In the genomic region with DNA sequence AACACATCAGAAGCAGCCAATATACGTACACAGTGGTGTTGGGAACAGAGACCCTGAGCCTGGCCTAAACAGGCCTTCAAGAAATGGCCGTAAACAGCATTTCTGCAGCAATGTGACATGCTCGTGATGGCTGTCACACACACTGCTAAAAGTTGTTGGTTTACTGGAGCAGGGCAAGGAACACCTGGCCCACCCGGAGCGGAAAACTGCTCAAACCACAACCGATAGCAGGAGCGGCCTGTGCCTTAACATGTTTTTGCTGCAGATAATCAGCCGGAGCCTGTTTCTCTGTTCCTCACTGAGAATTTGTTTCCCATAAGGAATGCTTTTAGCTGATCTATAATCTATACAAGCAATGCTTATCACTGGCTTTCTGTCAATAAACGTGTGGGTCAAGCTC, we compare ENCODE assay signal across 23 cellular contexts. TPM values are rescaled to one million over a fixed set of nuclear protein-coding genes. Genes with fewer than 3 reads are reported as not detected.
"Had no signal": no experiment of that assay in that cellular context is flagged by ENCODE, and none has a peak within 500 bp of the region (broad histone marks: within the 10 kb centered on the region; RNA-seq: fewer than 3 reads in every experiment).

No MANE protein-coding gene starts in this region.

- H3K27me3 ChIP-seq: right lobe of liver had no signal

- H3K4me3 Mint-ChIP-seq: activated CD4-positive, alpha-beta memory T cell treated with anti-CD3 and anti-CD28 coated beads for 36 hours; activated naive CD4-positive, alpha-beta T cell treated with anti-CD3 and anti-CD28 coated beads, Interleukin-2, amount 10 ng/mL, durations not matched to agents 7 days and 5 days; memory B cell; natural killer cell treated with Interleukin-12 subunit alpha and Interleukin-12 subunit beta and Interleukin-15 and Interleukin-18, amount 100 ng/mL, for 72 hours; stimulated activated naive CD8-positive, alpha-beta T cell treated with anti-CD3 and anti-CD28 coated beads, Interleukin-15, Interleukin-2, amounts not matched to agents 100 ng/mL and 50 ng/mL, for 24 hours; T-helper 17 cell had no signal

- H3K27me3 Mint-ChIP-seq: activated CD4-positive, alpha-beta memory T cell treated with anti-CD3 and anti-CD28 coated beads for 36 hours; stimulated activated naive CD8-positive, alpha-beta T cell treated with anti-CD3 and anti-CD28 coated beads, Interleukin-15, Interleukin-2, amounts not matched to agents 100 ng/mL and 50 ng/mL, for 24 hours; T-helper 17 cell had no signal

- H3K4me3 ChIP-seq: coronary artery, esophagus squamous epithelium, gastrocnemius medialis, right lobe of liver, skin epidermis, tibial artery had no signal

- H3K27ac Mint-ChIP-seq: activated CD4-positive, alpha-beta memory T cell treated with anti-CD3 and anti-CD28 coated beads for 36 hours; memory B cell; natural killer cell treated with Interleukin-12 subunit alpha and Interleukin-12 subunit beta and Interleukin-15 and Interleukin-18, amount 100 ng/mL, for 72 hours; stimulated activated naive CD8-positive, alpha-beta T cell treated with anti-CD3 and anti-CD28 coated beads, Interleukin-15, Interleukin-2, amounts not matched to agents 100 ng/mL and 50 ng/mL, for 24 hours; T-helper 17 cell had no signal

- H3K36me3 ChIP-seq: esophagus squamous epithelium, gastrocnemius medialis, right lobe of liver, tibial artery had no signal

- H3K9me3 Mint-ChIP-seq: activated CD4-positive, alpha-beta memory T cell treated with anti-CD3 and anti-CD28 coated beads for 36 hours; activated naive CD4-positive, alpha-beta T cell treated with anti-CD3 and anti-CD28 coated beads, Interleukin-2, amount 10 ng/mL, durations not matched to agents 7 days and 5 days; memory B cell; natural killer cell treated with Interleukin-12 subunit alpha and Interleukin-12 subunit beta and Interleukin-15 and Interleukin-18, amount 100 ng/mL, for 72 hours; stimulated activated naive CD8-positive, alpha-beta T cell treated with anti-CD3 and anti-CD28 coated beads, Interleukin-15, Interleukin-2, amounts not matched to agents 100 ng/mL and 50 ng/mL, for 24 hours had no signal

- H3K27ac ChIP-seq: coronary artery, esophagus squamous epithelium, gastrocnemius medialis, right lobe of liver, skin epidermis, tibial artery had no signal

- H3K9me3 ChIP-seq: esophagus squamous epithelium, gastrocnemius medialis, right lobe of liver, tibial artery had no signal

- H3K36me3 Mint-ChIP-seq: activated CD4-positive, alpha-beta memory T cell treated with anti-CD3 and anti-CD28 coated beads for 36 hours; activated naive CD4-positive, alpha-beta T cell treated with anti-CD3 and anti-CD28 coated beads, Interleukin-2, amount 10 ng/mL, durations not matched to agents 7 days and 5 days; memory B cell; natural killer cell treated with Interleukin-12 subunit alpha and Interleukin-12 subunit beta and Interleukin-15 and Interleukin-18, amount 100 ng/mL, for 72 hours had no signal

- DNase-seq: activated CD4-positive, alpha-beta memory T cell treated with anti-CD3 and anti-CD28 coated beads for 36 hours; activated CD4-positive, alpha-beta T cell treated with anti-CD3 and anti-CD28 coated beads for 48 hours; activated effector memory CD4-positive, alpha-beta T cell treated with anti-CD3 and anti-CD28 coated beads, Interleukin-2, amount 50 U/mL, for 16 hours; activated naive CD4-positive, alpha-beta T cell treated with anti-CD3 and anti-CD28 coated beads, Interleukin-2, amount 10 ng/mL, durations not matched to agents 7 days and 5 days; activated T-cell treated with anti-CD3 and anti-CD28 coated beads, Interleukin-2, amount 50 U/mL, for 48 hours; amygdala; cerebellar nuclear complex; esophagus squamous epithelium; gastrocnemius medialis; head of caudate nucleus; islet precursor cell; left colon; occipital lobe; right lobe of liver; stimulated activated CD4-positive, alpha-beta T cell treated with anti-CD3 and anti-CD28 coated beads, Interleukin-1b, Interleukin-23, amount 100 ng/mL, for 48 hours; substantia nigra; T-helper 17 cell; tibial artery had no signal

- H3K4me1 ChIP-seq: gastrocnemius medialis, right lobe of liver had no signal

RNA-seq across cellular contexts. Expression of gene DPEP1, which starts 6.0 kb away (rescaled TPM):
- total RNA-seq: activated CD4-positive, alpha-beta memory T cell treated with anti-CD3 and anti-CD28 coated beads for 36 hours; gastrocnemius medialis; natural killer cell treated with Interleukin-12 subunit alpha and Interleukin-12 subunit beta and Interleukin-15 and Interleukin-18, amount 100 ng/mL, for 72 hours; T-helper 17 cell had no signal

RNA-seq across cellular contexts. Expression of gene CPNE7, which starts 31.9 kb away (rescaled TPM):
- total RNA-seq: gastrocnemius medialis had no signal
